ENCODE assay signal across 25 cellular contexts in genomic region chr7:22477262-22477661, GRCh38. TPM values are rescaled to one million over a fixed set of nuclear protein-coding genes. Genes with fewer than 3 reads are reported as not detected.
"Had no signal": no experiment of that assay in that cellular context is flagged by ENCODE, and none has a peak within 500 bp of the region (broad histone marks: within the 10 kb centered on the region; RNA-seq: fewer than 3 reads in every experiment).

No MANE protein-coding gene starts in this region.

- H3K4me1 ChIP-seq: gastrocnemius medialis had no signal

- ATAC-seq: esophagus mucosa, gastrocnemius medialis, heart right ventricle, left lung, left ventricle myocardium superior, lower lobe of right lung had no signal

- H3K27ac ChIP-seq: coronary artery, dorsolateral prefrontal cortex, epithelial cell of prostate, esophagus squamous epithelium, gastrocnemius medialis, heart right ventricle, left lung, lower lobe of right lung had no signal

- H3K36me3 ChIP-seq: esophagus squamous epithelium, gastrocnemius medialis, heart right ventricle, left lung, lower lobe of right lung had no signal

- FAIRE-seq: colon, endometrium, islet of Langerhans, keratinocyte had no signal

- H3K4me3 ChIP-seq: coronary artery, dorsolateral prefrontal cortex, esophagus squamous epithelium, gastrocnemius medialis, heart right ventricle, left lung, lower lobe of right lung had no signal

- H3K9me3 ChIP-seq: esophagus squamous epithelium, gastrocnemius medialis, heart right ventricle, left lung, lower lobe of right lung had no signal

- DNase-seq: dermis blood vessel endothelial cell; dorsolateral prefrontal cortex; effector CD4-positive, alpha-beta T cell; effector memory CD4-positive, alpha-beta T cell; erythroblast; esophagus squamous epithelium; foreskin fibroblast; gastrocnemius medialis; glutamatergic neuron; heart right ventricle; hippocampal formation; left cardiac atrium; left lung; left ventricle myocardium superior; lower lobe of right lung; midbrain had no signal

- H3K27me3 ChIP-seq: dorsolateral prefrontal cortex, esophagus squamous epithelium, gastrocnemius medialis, heart right ventricle, left lung had no signal

RNA-seq across cellular contexts. Expression of gene STEAP1B, which starts 22.7 kb away (rescaled TPM):
- total RNA-seq: kidney epithelial cell, mucosa of gallbladder had no signal
